ENCODE assay signal across 8 cellular contexts in the genomic region with DNA sequence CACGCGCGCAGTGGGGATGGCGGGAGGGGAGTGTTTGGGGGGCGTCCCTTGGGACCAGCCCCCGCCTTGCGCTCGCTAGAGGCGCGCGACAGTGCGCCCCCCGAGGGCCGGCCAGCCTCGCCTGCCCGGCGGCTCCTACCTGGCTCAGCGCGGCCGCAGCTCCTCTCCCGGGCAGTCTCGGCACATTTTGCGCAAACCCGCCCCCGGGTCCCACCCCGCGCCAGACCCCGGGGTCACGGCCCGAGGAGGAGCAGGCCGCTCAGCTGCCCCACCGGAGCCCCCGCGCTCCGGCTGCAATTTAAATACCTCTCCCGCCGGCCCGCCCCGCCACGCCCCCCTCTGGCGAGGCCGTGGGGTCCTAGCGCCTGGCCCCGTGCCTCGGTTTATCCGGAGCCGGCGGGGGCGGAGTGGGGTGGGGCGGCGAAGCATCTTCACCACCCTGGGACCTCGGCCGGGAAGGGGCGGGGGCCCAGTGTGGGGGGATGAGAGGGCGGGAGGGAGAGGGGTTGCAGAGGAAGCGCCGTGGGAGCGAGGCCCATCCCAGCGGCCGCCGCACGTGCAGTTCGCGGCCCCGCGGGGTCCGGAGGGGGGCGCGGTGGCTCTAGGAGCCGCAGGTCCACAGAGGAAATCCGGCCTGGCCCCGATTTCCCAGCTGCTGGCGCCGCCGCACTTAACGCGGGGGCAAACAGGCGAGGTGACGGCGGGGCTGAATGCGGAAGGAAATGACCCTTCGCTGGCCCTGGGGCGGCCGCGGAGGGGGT. TPM values are rescaled to one million over a fixed set of nuclear protein-coding genes. Genes with fewer than 3 reads are reported as not detected.
DNase-seq lines count a peak whose midpoint lies in the region; ATAC-seq and TF ChIP-seq lines count a peak whose summit lies in the region.

A gene with protein sequence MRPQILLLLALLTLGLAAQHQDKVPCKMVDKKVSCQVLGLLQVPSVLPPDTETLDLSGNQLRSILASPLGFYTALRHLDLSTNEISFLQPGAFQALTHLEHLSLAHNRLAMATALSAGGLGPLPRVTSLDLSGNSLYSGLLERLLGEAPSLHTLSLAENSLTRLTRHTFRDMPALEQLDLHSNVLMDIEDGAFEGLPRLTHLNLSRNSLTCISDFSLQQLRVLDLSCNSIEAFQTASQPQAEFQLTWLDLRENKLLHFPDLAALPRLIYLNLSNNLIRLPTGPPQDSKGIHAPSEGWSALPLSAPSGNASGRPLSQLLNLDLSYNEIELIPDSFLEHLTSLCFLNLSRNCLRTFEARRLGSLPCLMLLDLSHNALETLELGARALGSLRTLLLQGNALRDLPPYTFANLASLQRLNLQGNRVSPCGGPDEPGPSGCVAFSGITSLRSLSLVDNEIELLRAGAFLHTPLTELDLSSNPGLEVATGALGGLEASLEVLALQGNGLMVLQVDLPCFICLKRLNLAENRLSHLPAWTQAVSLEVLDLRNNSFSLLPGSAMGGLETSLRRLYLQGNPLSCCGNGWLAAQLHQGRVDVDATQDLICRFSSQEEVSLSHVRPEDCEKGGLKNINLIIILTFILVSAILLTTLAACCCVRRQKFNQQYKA (minus strand): TSS at position 273 of the 761 bp plus-strand sequence. CDS start 4,793 bp downstream, outside the sequence.

- no peaks in the 10 kb centered on the region for H3K9me3 Mint-ChIP-seq in T-helper 2 cell treated with Interferon-gamma antibody and Interleukin-4, amounts not matched to agents 5 μg/mL and 100 μg/mL, for 36 hours
- no peaks in the 10 kb centered on the region for H3K9me3 Mint-ChIP-seq in memory B cell

- TF ChIP-seq POLR2A in suprapubic skin (IDR thresholded peaks at IDR 0.05) = no peak

- TF ChIP-seq CTCF in suprapubic skin (IDR thresholded peaks at IDR 0.05) = no peak

- H3K4me1 Mint-ChIP-seq in T-helper 2 cell treated with Interferon-gamma antibody and Interleukin-4, amounts not matched to agents 5 μg/mL and 100 μg/mL, for 36 hours (ENCODE audit: low read depth) = peaks cover 46% of the 10 kb centered on the region
- peaks cover 60% of the 10 kb centered on the region for H3K4me1 Mint-ChIP-seq in memory B cell

- H3K4me3 Mint-ChIP-seq in T-helper 2 cell treated with Interferon-gamma antibody and Interleukin-4, amounts not matched to agents 5 μg/mL and 100 μg/mL, for 36 hours = peak within 1 kb of the TSS; percentile 87
- peak within 1 kb of the TSS; percentile 71 for H3K4me3 Mint-ChIP-seq in memory B cell

- 10% methylated on average over 15 of the region's 85 CpGs for WGBS in suprapubic skin

- no peaks in the 10 kb centered on the region for H3K9me3 ChIP-seq in suprapubic skin

- H3K27me3 Mint-ChIP-seq in T-helper 2 cell treated with Interferon-gamma antibody and Interleukin-4, amounts not matched to agents 5 μg/mL and 100 μg/mL, for 36 hours (ENCODE audit: low read depth) = peaks cover 17% of the 10 kb centered on the region
- peaks cover 31% of the 10 kb centered on the region for H3K27me3 Mint-ChIP-seq in memory B cell

- peak within 1 kb of the TSS; percentile 63 for H3K4me3 ChIP-seq in suprapubic skin

- DNase-seq in DMS 273 (lab: John Stamatoyannopoulos, UW; ENCODE audit: unreplicated experiment) (peak; percentile 26), DMS 273 treated with DMSO at 0.1 percent for 48 hours (lab: John Stamatoyannopoulos, UW) (no peak), dermis microvascular lymphatic vessel endothelial cell (ENCODE audit: low read depth in 2 of 2) (peak; percentile 70 to 84), memory B cell (ENCODE audit: low spot score in 2 of 2) (no peak), suprapubic skin (ENCODE audit: low spot score in 2 of 2) (peak in 1 of 2 donors; percentile 80)
- peak; percentile 44 for DNase-seq in T-helper 2 cell treated with Interferon-gamma antibody and Interleukin-4, amounts not matched to agents 5 μg/mL and 100 μg/mL, for 36 hours (ENCODE audit: low spot score)

- peak within 1 kb of the TSS; percentile 87 for H3K27ac ChIP-seq in suprapubic skin

- peaks cover 41% of the 10 kb centered on the region for H3K4me1 ChIP-seq in suprapubic skin

- H3K27ac Mint-ChIP-seq in T-helper 2 cell treated with Interferon-gamma antibody and Interleukin-4, amounts not matched to agents 5 μg/mL and 100 μg/mL, for 36 hours = peak within 1 kb of the TSS; percentile 5
- H3K27ac Mint-ChIP-seq in memory B cell = peak within 1 kb of the TSS; percentile 86

- no peaks in the 10 kb centered on the region for H3K36me3 ChIP-seq in suprapubic skin

- H3K27me3 ChIP-seq in suprapubic skin = peaks cover 15% of the 10 kb centered on the region

- ATAC-seq in memory B cell (ENCODE audit: low read depth) = no peak
- no peak for ATAC-seq in GM21737 (IDR thresholded peaks at IDR 0.05; ENCODE audit: unreplicated experiment)
- no peak for ATAC-seq in HG03039 (IDR thresholded peaks at IDR 0.05; ENCODE audit: unreplicated experiment)

- H3K36me3 Mint-ChIP-seq in T-helper 2 cell treated with Interferon-gamma antibody and Interleukin-4, amounts not matched to agents 5 μg/mL and 100 μg/mL, for 36 hours (ENCODE audit: low read depth) = peaks cover 5% of the 10 kb centered on the region
- H3K36me3 Mint-ChIP-seq in memory B cell = no peaks in the 10 kb centered on the region

- TF ChIP-seq EP300 in suprapubic skin (IDR thresholded peaks at IDR 0.05) = no peak

RNA-seq across cellular contexts. Expression of the gene that starts here (rescaled TPM):
- total RNA-seq in dermis microvascular lymphatic vessel endothelial cell (20.9 and 62.3 TPM in 2 replicates), suprapubic skin (10 to 100 TPM; 10.4 to 23.2 (median 17.5) TPM)

Comparison
In these comparisons a context has a peak if more than half of its experiments do, and no peak if none do; other contexts are left out.
1. DNase-seq: peak in DMS 273 (single experiment), T-helper 2 cell treated with Interferon-gamma antibody and Interleukin-4, amounts not matched to agents 5 μg/mL and 100 μg/mL, for 36 hours (single experiment) and dermis microvascular lymphatic vessel endothelial cell (2 of 2); none in DMS 273 treated with DMSO at 0.1 percent for 48 hours (single experiment) and memory B cell (0 of 2).